Comparison of ENCODE assay signal across 9 cellular contexts in genomic region chr16:19410435-19411153, GRCh38. TPM values are rescaled to one million over a fixed set of nuclear protein-coding genes. Genes with fewer than 3 reads are reported as not detected.
DNase-seq lines count a peak whose midpoint lies in the region; ATAC-seq and TF ChIP-seq lines count a peak whose summit lies in the region.
"Had no signal": no experiment of that assay in that cellular context is flagged by ENCODE, and none has a peak within 500 bp of the region (broad histone marks: within the 10 kb centered on the region; RNA-seq: fewer than 3 reads in every experiment).

No MANE protein-coding gene starts in this region.

- H3K27me3 ChIP-seq in dorsolateral prefrontal cortex, result peaks cover 0 to 68% (median 33%) of the 10 kb centered on the region in 45 donors

- TF ChIP-seq CTCF in dorsolateral prefrontal cortex (IDR thresholded peaks at IDR 0.05 in 54 of 56, conservative IDR thresholded peaks at IDR 0.05 in 2 of 56; ENCODE audit: low read depth in 1 of 56, partially characterized antibody in 56 of 56) (peak in 7 of 56 donors; percentile 14 to 31 (median 20)), nephron progenitor cell (IDR thresholded peaks at IDR 0.05) (peak; percentile 20)

- ATAC-seq in GM18505 (IDR thresholded peaks at IDR 0.05; ENCODE audit: unreplicated experiment) (no peak), HG02970 (IDR thresholded peaks at IDR 0.05; ENCODE audit: low FRiP score, unreplicated experiment) (no peak)

- H3K4me3 ChIP-seq in dorsolateral prefrontal cortex, result peak overlapping the region in 56 of 59 donors; percentile 21 to 66 (median 47)

- H3K36me3 Mint-ChIP-seq in nephron progenitor cell (ENCODE audit: low read depth), result no peaks in the 10 kb centered on the region
- H3K36me3 Mint-ChIP-seq: CD4-positive, CD25-positive, alpha-beta regulatory T cell had no signal

- peak overlapping the region; percentile 83 for H3K4me3 Mint-ChIP-seq in nephron progenitor cell

- intact Hi-C loops in dorsolateral prefrontal cortex (cut with DNase I), result no loop called here

- TF ChIP-seq POLR2A in GM18505 (IDR thresholded peaks at IDR 0.05; ENCODE audit: borderline replicate concordance, extremely low read depth, insufficient read depth, insufficient read length), result no peak

- H3K9me3 Mint-ChIP-seq in nephron progenitor cell, result peaks cover 25% of the 10 kb centered on the region

- H3K4me1 Mint-ChIP-seq in nephron progenitor cell, result peaks cover 4% of the 10 kb centered on the region

- no peak overlapping the region for H3K27ac Mint-ChIP-seq in nephron progenitor cell
- H3K27ac Mint-ChIP-seq: CD4-positive, CD25-positive, alpha-beta regulatory T cell had no signal

- DNase-seq in NCI-H82 (lab: John Stamatoyannopoulos, UW) (peak; percentile 63), NCI-H82 treated with DMSO at 0.1 percent for 48 hours (lab: John Stamatoyannopoulos, UW; ENCODE audit: unreplicated experiment) (no peak), NCI-H510A (lab: John Stamatoyannopoulos, UW) (peak; percentile 86), dorsolateral prefrontal cortex (peak in 1 of 10 donors; percentile 48), nephron progenitor cell (peak; percentile 63), cerebellum (ENCODE audit: low spot score) (no peak)

- H3K27ac ChIP-seq in dorsolateral prefrontal cortex, result no peak overlapping the region

- peaks cover 73% of the 10 kb centered on the region for H3K27me3 Mint-ChIP-seq in nephron progenitor cell (ENCODE audit: low read depth, poor library complexity)

RNA-seq across cellular contexts. Expression of gene TMC5, which starts 7.1 kb away (rescaled TPM):
- 1 to 10 TPM in 24 of 120 experiments, under 1 TPM in 61, not detected in 35; 0.10 to 3.5 (median 0.45) TPM for total RNA-seq in dorsolateral prefrontal cortex
- total RNA-seq in cerebellum, result 0.36 TPM
- total RNA-seq: CD4-positive, CD25-positive, alpha-beta regulatory T cell had no signal

Comparison
In these comparisons a context has a peak if more than half of its experiments do, and no peak if none do; other contexts are left out.
1. DNase-seq: peak in NCI-H82 (single experiment), NCI-H510A (single experiment) and nephron progenitor cell (single experiment); none in NCI-H82 treated with DMSO at 0.1 percent for 48 hours (single experiment) and cerebellum (single experiment).